ENCODE assay signal across 1 cellular context in the genomic region with DNA sequence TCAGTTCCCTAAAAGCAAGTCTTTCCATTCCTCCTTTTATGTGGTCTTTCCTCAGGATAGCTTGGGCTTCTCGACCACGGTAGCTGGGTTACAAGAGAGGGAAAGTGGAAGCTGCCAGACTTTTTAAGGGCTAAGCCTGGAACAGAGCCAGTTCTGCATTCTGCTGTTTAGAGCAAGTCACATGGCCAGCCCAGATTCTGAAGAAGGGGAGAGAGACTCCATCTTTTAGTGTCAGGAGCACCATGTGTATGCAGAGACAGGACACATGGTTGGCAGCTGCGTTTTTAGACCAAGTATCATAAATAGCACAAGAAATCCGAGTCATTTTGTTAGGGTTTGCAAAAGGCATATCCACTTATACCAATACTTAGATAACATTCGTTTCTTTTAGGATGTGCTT.
TF ChIP-seq lines count a peak whose summit lies in the region.

No MANE protein-coding gene starts in this region.

TF ChIP-seq in GM12878, 131 proteins besides CTCF, POLR2A, EP300 and RAD21:
- TF ChIP-seq, protein P1, sequence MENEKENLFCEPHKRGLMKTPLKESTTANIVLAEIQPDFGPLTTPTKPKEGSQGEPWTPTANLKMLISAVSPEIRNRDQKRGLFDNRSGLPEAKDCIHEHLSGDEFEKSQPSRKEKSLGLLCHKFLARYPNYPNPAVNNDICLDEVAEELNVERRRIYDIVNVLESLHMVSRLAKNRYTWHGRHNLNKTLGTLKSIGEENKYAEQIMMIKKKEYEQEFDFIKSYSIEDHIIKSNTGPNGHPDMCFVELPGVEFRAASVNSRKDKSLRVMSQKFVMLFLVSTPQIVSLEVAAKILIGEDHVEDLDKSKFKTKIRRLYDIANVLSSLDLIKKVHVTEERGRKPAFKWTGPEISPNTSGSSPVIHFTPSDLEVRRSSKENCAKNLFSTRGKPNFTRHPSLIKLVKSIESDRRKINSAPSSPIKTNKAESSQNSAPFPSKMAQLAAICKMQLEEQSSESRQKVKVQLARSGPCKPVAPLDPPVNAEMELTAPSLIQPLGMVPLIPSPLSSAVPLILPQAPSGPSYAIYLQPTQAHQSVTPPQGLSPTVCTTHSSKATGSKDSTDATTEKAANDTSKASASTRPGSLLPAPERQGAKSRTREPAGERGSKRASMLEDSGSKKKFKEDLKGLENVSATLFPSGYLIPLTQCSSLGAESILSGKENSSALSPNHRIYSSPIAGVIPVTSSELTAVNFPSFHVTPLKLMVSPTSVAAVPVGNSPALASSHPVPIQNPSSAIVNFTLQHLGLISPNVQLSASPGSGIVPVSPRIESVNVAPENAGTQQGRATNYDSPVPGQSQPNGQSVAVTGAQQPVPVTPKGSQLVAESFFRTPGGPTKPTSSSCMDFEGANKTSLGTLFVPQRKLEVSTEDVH (IDR thresholded peaks at IDR 0.05; ENCODE audit: low read depth, partially characterized antibody), result no peak
- TF ChIP-seq, protein P2, sequence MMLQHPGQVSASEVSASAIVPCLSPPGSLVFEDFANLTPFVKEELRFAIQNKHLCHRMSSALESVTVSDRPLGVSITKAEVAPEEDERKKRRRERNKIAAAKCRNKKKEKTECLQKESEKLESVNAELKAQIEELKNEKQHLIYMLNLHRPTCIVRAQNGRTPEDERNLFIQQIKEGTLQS (IDR thresholded peaks at IDR 0.05; ENCODE audit: borderline replicate concordance, extremely low read depth, low read depth, low read length), result no peak
- TF ChIP-seq ZNF622 (IDR thresholded peaks at IDR 0.05) (no peak), MXI1 (IDR thresholded peaks at IDR 0.05; ENCODE audit: low read depth, low read length) (no peak)
- TF ChIP-seq, protein P3, sequence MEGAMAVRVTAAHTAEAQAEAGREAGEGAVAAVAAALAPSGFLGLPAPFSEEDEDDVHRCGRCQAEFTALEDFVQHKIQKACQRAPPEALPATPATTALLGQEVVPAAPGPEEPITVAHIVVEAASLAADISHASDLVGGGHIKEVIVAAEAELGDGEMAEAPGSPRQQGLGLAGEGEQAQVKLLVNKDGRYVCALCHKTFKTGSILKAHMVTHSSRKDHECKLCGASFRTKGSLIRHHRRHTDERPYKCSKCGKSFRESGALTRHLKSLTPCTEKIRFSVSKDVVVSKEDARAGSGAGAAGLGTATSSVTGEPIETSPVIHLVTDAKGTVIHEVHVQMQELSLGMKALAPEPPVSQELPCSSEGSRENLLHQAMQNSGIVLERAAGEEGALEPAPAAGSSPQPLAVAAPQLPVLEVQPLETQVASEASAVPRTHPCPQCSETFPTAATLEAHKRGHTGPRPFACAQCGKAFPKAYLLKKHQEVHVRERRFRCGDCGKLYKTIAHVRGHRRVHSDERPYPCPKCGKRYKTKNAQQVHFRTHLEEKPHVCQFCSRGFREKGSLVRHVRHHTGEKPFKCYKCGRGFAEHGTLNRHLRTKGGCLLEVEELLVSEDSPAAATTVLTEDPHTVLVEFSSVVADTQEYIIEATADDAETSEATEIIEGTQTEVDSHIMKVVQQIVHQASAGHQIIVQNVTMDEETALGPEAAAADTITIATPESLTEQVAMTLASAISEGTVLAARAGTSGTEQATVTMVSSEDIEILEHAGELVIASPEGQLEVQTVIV (IDR thresholded peaks at IDR 0.05; ENCODE audit: borderline replicate concordance, partially characterized antibody), result no peak
